In genomic region chr15:85485956-85486567, GRCh38 we compare ENCODE assay signal across 8 cellular contexts.
DNase-seq lines count a peak whose midpoint lies in the region; ATAC-seq and TF ChIP-seq lines count a peak whose summit lies in the region.

No MANE protein-coding gene starts in this region.

- peaks cover 85% of the 10 kb centered on the region for H3K79me2 ChIP-seq in hepatocyte

- DNase-seq in GDM1 (lab: John Stamatoyannopoulos, UW): peak; percentile 53
- peak; percentile 78 for DNase-seq in M059J (ENCODE audit: low read depth)
- peak; percentile 66 for DNase-seq in SJSA1 (ENCODE audit: low read depth in 1 of 2, low spot score in 2 of 2)
- DNase-seq in ascending aorta (ENCODE audit: low spot score in 2 of 2): peak in 1 of 2 donors; percentile 67
- peak; percentile 86 for DNase-seq in hepatocyte (ENCODE audit: low spot score)
- DNase-seq in smooth muscle cell of the brain vasculature (ENCODE audit: low read depth, low spot score): peak; percentile 44

- peaks cover 13% of the 10 kb centered on the region for H4K20me1 ChIP-seq in hepatocyte (ENCODE audit: insufficient read depth, poor library complexity, severe bottlenecking)

- no peak overlapping the region for H3K4me3 ChIP-seq in SJSA1
- H3K4me3 ChIP-seq in ascending aorta: no peak overlapping the region
- no peak overlapping the region for H3K4me3 ChIP-seq in hepatocyte

- no peak overlapping the region for H3K4me2 ChIP-seq in hepatocyte

- TF ChIP-seq CTCF in ascending aorta (IDR thresholded peaks at IDR 0.05) (peak; percentile 77 to 86 (median 79)), hepatocyte (IDR thresholded peaks at IDR 0.05; ENCODE audit: poor library complexity) (peak; percentile 70)

- H3K27me3 ChIP-seq in SJSA1 (replicated peaks) (no peaks in the 10 kb centered on the region), ascending aorta (no peaks in the 10 kb centered on the region), hepatocyte (no peaks in the 10 kb centered on the region)

- no peak overlapping the region for H2AFZ ChIP-seq in hepatocyte

- H3K4me1 ChIP-seq in SJSA1 (replicated peaks) (peaks cover 32% of the 10 kb centered on the region), ascending aorta (peaks cover 0 to 6% of the 10 kb centered on the region in 2 donors), hepatocyte (ENCODE audit: insufficient read depth) (peaks cover 16% of the 10 kb centered on the region)

- H3K36me3 ChIP-seq in SJSA1 (peaks cover 3% of the 10 kb centered on the region; the same call in 1 of the 2 replicates), ascending aorta (peaks cover 0 to 5% of the 10 kb centered on the region in 2 donors), hepatocyte (replicated peaks; ENCODE audit: insufficient read depth, low read depth) (no peaks in the 10 kb centered on the region)

- peak; percentile 58 for ATAC-seq in GM21786 (IDR thresholded peaks at IDR 0.05; ENCODE audit: unreplicated experiment)
- ATAC-seq in HG03520 (IDR thresholded peaks at IDR 0.05; ENCODE audit: unreplicated experiment): no peak

- no peaks in the 10 kb centered on the region for H3K9me2 ChIP-seq in hepatocyte (replicated peaks; ENCODE audit: insufficient read depth)

- no peak overlapping the region for H3K27ac ChIP-seq in SJSA1
- H3K27ac ChIP-seq in ascending aorta: no peak overlapping the region
- no peak overlapping the region for H3K27ac ChIP-seq in hepatocyte

- H3K9me3 ChIP-seq in SJSA1 (replicated peaks) (no peaks in the 10 kb centered on the region), ascending aorta (no peaks in the 10 kb centered on the region), hepatocyte (ENCODE audit: low read depth) (no peaks in the 10 kb centered on the region)

- intact Hi-C loops in ascending aorta (cut with DNase I): loop anchor here (5.0 to 10.0 kb wide), 2 partner anchors 241 to 349 kb away; no protein-coding TSS in a partner anchor
